13 cellular contexts compared by ENCODE assay signal in the genomic region with DNA sequence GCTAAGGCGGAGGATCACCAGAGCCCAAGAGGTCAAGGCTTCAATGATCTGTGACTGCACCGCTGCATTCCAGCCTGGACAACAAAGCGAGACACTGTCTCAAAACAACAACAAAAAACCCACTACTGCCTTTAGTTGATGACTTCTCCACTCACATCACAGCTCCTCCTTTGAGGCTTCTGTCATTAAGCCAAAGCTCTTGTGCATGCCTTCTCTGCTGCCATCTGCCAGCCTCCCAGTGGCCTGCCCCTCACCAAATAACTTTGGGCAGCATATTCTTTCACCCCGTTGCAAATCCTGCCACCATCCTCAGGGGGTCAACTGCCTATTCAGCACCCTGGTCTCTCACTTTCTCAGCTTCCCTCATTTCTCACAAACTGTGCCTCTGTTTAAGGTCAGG.
"Had no signal": no experiment of that assay in that cellular context is flagged by ENCODE, and none has a peak within 500 bp of the region (broad histone marks: within the 10 kb centered on the region; RNA-seq: fewer than 3 reads in every experiment).

No MANE protein-coding gene starts in this region.

- DNase-seq: activated CD4-positive, alpha-beta T cell treated with anti-CD3 and anti-CD28 coated beads, Interleukin-2, amount 50 U/mL, for 4 hours; foreskin keratinocyte; hippocampal formation; left cardiac atrium; lower lobe of right lung; occipital lobe; retina; SK-N-SH; thyroid gland had no signal

- H3K9me3 Mint-ChIP-seq: activated naive CD4-positive, alpha-beta T cell treated with anti-CD3 and anti-CD28 coated beads, Interleukin-2, amount 50 U/mL, for 24 hours; natural killer cell treated with Interleukin-12 subunit alpha and Interleukin-12 subunit beta and Interleukin-15 and Interleukin-18, amount 100 ng/mL, for 72 hours had no signal

- H3K27ac Mint-ChIP-seq: activated naive CD4-positive, alpha-beta T cell treated with anti-CD3 and anti-CD28 coated beads, Interleukin-2, amount 50 U/mL, for 24 hours had no signal

- H3K9me3 ChIP-seq: lower lobe of right lung, SK-N-SH, thyroid gland had no signal

- H3K36me3 Mint-ChIP-seq: natural killer cell treated with Interleukin-12 subunit alpha and Interleukin-12 subunit beta and Interleukin-15 and Interleukin-18, amount 100 ng/mL, for 72 hours had no signal

- H3K9ac ChIP-seq: SK-N-SH had no signal

- H3K4me1 ChIP-seq: lower lobe of right lung, thyroid gland had no signal

- H3K27me3 ChIP-seq: foreskin keratinocyte, thyroid gland had no signal

- FAIRE-seq: islet of Langerhans had no signal

- H3K4me2 ChIP-seq: SK-N-SH had no signal

- H3K4me3 Mint-ChIP-seq: activated naive CD4-positive, alpha-beta T cell treated with anti-CD3 and anti-CD28 coated beads, Interleukin-2, amount 50 U/mL, for 24 hours; natural killer cell treated with Interleukin-12 subunit alpha and Interleukin-12 subunit beta and Interleukin-15 and Interleukin-18, amount 100 ng/mL, for 72 hours had no signal

- H3K4me3 ChIP-seq: lower lobe of right lung, thyroid gland had no signal

- H3K36me3 ChIP-seq: thyroid gland had no signal

- H3K27ac ChIP-seq: foreskin keratinocyte, lower lobe of right lung, thyroid gland had no signal

- ATAC-seq: activated CD4-positive, CD25-positive, alpha-beta regulatory T cell treated with anti-CD3 and anti-CD28 coated beads, Interleukin-2, amount 50 U/mL, for 24 hours; foreskin keratinocyte; lower lobe of right lung had no signal
